Comparison of ENCODE assay signal across 8 cellular contexts in genomic region chr9:134065720-134066419, GRCh38. TPM values are rescaled to one million over a fixed set of nuclear protein-coding genes. Genes with fewer than 3 reads are reported as not detected.
DNase-seq lines count a peak whose midpoint lies in the region; ATAC-seq and TF ChIP-seq lines count a peak whose summit lies in the region.

No MANE protein-coding gene starts in this region.

- ATAC-seq in HG03354 (IDR thresholded peaks at IDR 0.05; ENCODE audit: poor library complexity, severe bottlenecking, unreplicated experiment) (peak; percentile 32), body of pancreas (no peak), left colon (peak; percentile 46), HG03045 (IDR thresholded peaks at IDR 0.05; ENCODE audit: unreplicated experiment) (no peak)

- H3K36me3 ChIP-seq in body of pancreas (replicated peaks in 1 of 2; ENCODE audit: insufficient read depth in 1 of 2, low read depth in 2 of 2): no peaks in the 10 kb centered on the region

- DNase-seq in Daoy (ENCODE audit: low read depth): peak; percentile 72
- DNase-seq in T-helper 22 cell (ENCODE audit: low read depth): peak; percentile 33
- DNase-seq in body of pancreas: peak; percentile 30 to 56 (median 50)
- peak; percentile 59 to 72 for DNase-seq in left colon
- peak; percentile 52 to 65 for DNase-seq in stimulated activated CD4-positive, alpha-beta T cell treated with anti-CD3 and anti-CD28 coated beads, Interleukin-4, amount 100 ng/mL, for 4 hours
- DNase-seq in globus pallidus (ENCODE audit: low spot score): no peak

- H3K9me3 ChIP-seq in body of pancreas: no peaks in the 10 kb centered on the region

- TF ChIP-seq CTCF in body of pancreas (IDR thresholded peaks at IDR 0.05): no peak

- peak overlapping the region; percentile 32 to 93 (median 66) for H3K27ac ChIP-seq in body of pancreas

- H3K4me3 ChIP-seq in body of pancreas: no peak overlapping the region

- 5 to 9% methylated on average over 18 to 23 of the region's 23 CpGs for WGBS in body of pancreas, 2 donors

- H3K4me1 ChIP-seq in body of pancreas: peaks cover 61% of the 10 kb centered on the region

- TF ChIP-seq POLR2A in body of pancreas (IDR thresholded peaks at IDR 0.05): peak in 2 of 3 donors; percentile 38 to 49

- H3K27me3 ChIP-seq in body of pancreas: no peaks in the 10 kb centered on the region

- intact Hi-C loops in body of pancreas (cut with DNase I) (no loop called here), left colon (cut with DNase I, micrococcal nuclease) (no loop called here)

RNA-seq across cellular contexts. Expression of gene BRD3, which starts 2.0 kb away (rescaled TPM):
- total RNA-seq in Daoy (2014; rRNA removed; shearing (Covaris generic)): 6.4 and 6.5 TPM in 2 replicates
- 10 to 100 TPM; 12.2 to 27.4 TPM for total RNA-seq in body of pancreas
- total RNA-seq in left colon: 10 to 100 TPM; 21.5 to 36.7 TPM

RNA-seq across cellular contexts. Expression of gene BRD3OS, which starts 40.6 kb away (rescaled TPM):
- 12.8 and 15.1 TPM in 2 replicates for total RNA-seq in Daoy (2014; rRNA removed; shearing (Covaris generic))
- total RNA-seq in body of pancreas (1 to 10 TPM; 7.3 to 9.6 TPM), left colon (1 to 10 TPM; 2.9 to 6.4 TPM)

Comparison
In these comparisons a context has a peak if more than half of its experiments do, and no peak if none do; other contexts are left out.
1. ATAC-seq: peak in HG03354 (single experiment) and left colon (single experiment); none in body of pancreas (single experiment) and HG03045 (single experiment).